Comparison of ENCODE assay signal across 8 cellular contexts in genomic region chr6:144349690-144350132, GRCh38.
A peak's percentile ranks its signal among the peaks of the same experiment; 100 is the strongest.
DNase-seq lines count a peak whose midpoint lies in the region; ATAC-seq and TF ChIP-seq lines count a peak whose summit lies in the region.

No MANE protein-coding gene starts in this region.

- peak overlapping the region; percentile 31; the same call in 1 of the 2 replicates for H3K23ac ChIP-seq in IMR-90 (ENCODE audit: low read depth, low read length)

- peaks cover 19% of the 10 kb centered on the region for H3K9me1 ChIP-seq in IMR-90 (ENCODE audit: insufficient read depth, low read length)

- peaks cover 61% of the 10 kb centered on the region for H3K79me2 ChIP-seq in ACC112 (ENCODE audit: control insufficient read depth, insufficient read depth, low read length, unreplicated experiment)

- WGBS in IMR-90 (ENCODE audit: extremely low coverage in 2 of 2, insufficient read length in 1 of 2), 2 experiments: no CpG with 5 or more reads among the region's 5 CpGs
- 4 to 15% (median 7%) methylated on average over 5 of the region's 5 CpGs for WGBS in adrenal gland, 4 donors

- TF ChIP-seq CTCF in IMR-90 (conservative IDR thresholded peaks at IDR 0.05; ENCODE audit: low read depth, low read length) (no peak), adrenal gland (IDR thresholded peaks at IDR 0.05) (no peak), lower lobe of right lung (IDR thresholded peaks at IDR 0.05) (no peak)

- no peak overlapping the region for H2BK15ac ChIP-seq in IMR-90 (ENCODE audit: low read depth, low read length)

- H2AFZ ChIP-seq in ACC112 (ENCODE audit: low read length, unreplicated experiment) (no peak overlapping the region), IMR-90 (replicated peaks; ENCODE audit: low read length, poor library complexity) (no peak overlapping the region)

- H3K79me1 ChIP-seq in IMR-90 (ENCODE audit: low read depth in 1 of 2, low read length in 2 of 2): peaks cover 48 to 73% of the 10 kb centered on the region in 2 experiments

- dilution Hi-C loops in IMR-90 (cut with HindIII; ENCODE audit: low sequenced_read_pairs, unreplicated experiment): no loop called here

- no peak overlapping the region for H2BK120ac ChIP-seq in IMR-90 (ENCODE audit: low read depth, low read length)

- peaks cover 7% of the 10 kb centered on the region; the same call in 1 of the 2 replicates for H4K20me1 ChIP-seq in IMR-90 (ENCODE audit: insufficient read depth, low read length)

- CTCF ChIA-PET in IMR-90 (lab: Yijun Ruan, JAX): no interaction called here

- no peak overlapping the region for H4K91ac ChIP-seq in IMR-90 (ENCODE audit: insufficient read depth, low read depth, low read length)

- intact Hi-C loops in IMR-90 (cut with micrococcal nuclease) (no loop called here), adrenal gland (cut with DNase I) (no loop called here), lower lobe of right lung (cut with DNase I) (no loop called here)

- no peak overlapping the region for H3K56ac ChIP-seq in IMR-90 (ENCODE audit: extremely low read depth, insufficient read depth, low read length)

- H3K9me3 ChIP-seq in IMR-90 (ENCODE audit: control insufficient read depth, insufficient read depth, low read length) (no peaks in the 10 kb centered on the region), adrenal gland (replicated peaks in 1 of 3) (no peaks in the 10 kb centered on the region), lower lobe of right lung (no peaks in the 10 kb centered on the region)

- H3K27ac ChIP-seq in ACC112 (ENCODE audit: low read depth, low read length) (peak overlapping the region; percentile 73), IMR-90 (ENCODE audit: insufficient read depth, low read length) (no peak overlapping the region), adrenal gland (peak overlapping the region; percentile 33 to 81 (median 70)), lower lobe of right lung (peak overlapping the region; percentile 69)

- no peaks in the 10 kb centered on the region for H3K36me3 ChIP-seq in ACC112 (ENCODE audit: insufficient read depth, low read length)
- H3K36me3 ChIP-seq in IMR-90 (ENCODE audit: control insufficient read depth, insufficient read depth, low read length): no peaks in the 10 kb centered on the region
- H3K36me3 ChIP-seq in adrenal gland (replicated peaks in 1 of 2): no peaks in the 10 kb centered on the region
- H3K36me3 ChIP-seq in lower lobe of right lung: no peaks in the 10 kb centered on the region

- H2AK9ac ChIP-seq in IMR-90 (replicated peaks; ENCODE audit: low read depth, low read length, poor library complexity): peak overlapping the region; percentile 37

- TF ChIP-seq POLR2A in IMR-90 (IDR thresholded peaks at IDR 0.05; ENCODE audit: low read depth, low read length) (no peak), adrenal gland (IDR thresholded peaks at IDR 0.05) (no peak)

- peak overlapping the region; percentile 70 for H3K4me3 ChIP-seq in ACC112 (ENCODE audit: low read depth, low read length)
- no peak overlapping the region for H3K4me3 ChIP-seq in IMR-90 (ENCODE audit: insufficient read depth, low read depth, low read length)
- H3K4me3 ChIP-seq in adrenal gland: peak overlapping the region in 1 of 4 donors; percentile 13
- no peak overlapping the region for H3K4me3 ChIP-seq in lower lobe of right lung

- no peak overlapping the region for H3K4ac ChIP-seq in IMR-90 (ENCODE audit: low read depth, low read length)

- in situ Hi-C loops in IMR-90 (cut with MboI; ENCODE audit: low sequenced_read_pairs): no loop called here

- peak; percentile 36 for ATAC-seq in GM19452 (IDR thresholded peaks at IDR 0.05; ENCODE audit: unreplicated experiment)
- ATAC-seq in IMR-90 (ENCODE audit: low read depth): no peak
- peak; percentile 46 to 50 for ATAC-seq in lower lobe of right lung

- POLR2A ChIA-PET in IMR-90 (lab: Charles Lee; ENCODE audit: unreplicated experiment): no interaction called here

- TF ChIP-seq RAD21 in IMR-90 (IDR thresholded peaks at IDR 0.05; ENCODE audit: low read length): no peak

- peak overlapping the region in 1 of 2 experiments; percentile 5; a peak in 1 of 4 replicates for H4K8ac ChIP-seq in IMR-90 (ENCODE audit: low read depth in 2 of 2, low read length in 2 of 2)

- 0 out of 2 replicates have a peak overlapping the region, but pooled peaks have one; percentile 6 for H2BK20ac ChIP-seq in IMR-90 (ENCODE audit: low read depth, low read length)

- H2AK5ac ChIP-seq in IMR-90 (ENCODE audit: low read depth, low read length): no peak overlapping the region

- H3K14ac ChIP-seq in IMR-90 (replicated peaks; ENCODE audit: low read depth, low read length): peak overlapping the region; percentile 48; the same call in 1 of the 2 replicates

- no TSS peak for BruUV-seq in IMR-90 (replicated peaks; lab: Mats Ljungman, UMichigan)

- H3K4me2 ChIP-seq in IMR-90 (ENCODE audit: low read depth, low read length): peak overlapping the region; percentile 23; the same call in 1 of the 2 replicates

- peaks cover 60% of the 10 kb centered on the region for H3K4me1 ChIP-seq in ACC112 (ENCODE audit: control insufficient read depth, insufficient read depth, low read length, unreplicated experiment)
- H3K4me1 ChIP-seq in IMR-90 (ENCODE audit: control insufficient read depth, insufficient read depth, low read length): peaks cover 10% of the 10 kb centered on the region
- peaks cover 56 to 61% of the 10 kb centered on the region in 2 donors for H3K4me1 ChIP-seq in adrenal gland (replicated peaks in 1 of 2)
- H3K4me1 ChIP-seq in lower lobe of right lung: peaks cover 92% of the 10 kb centered on the region

- H3K9ac ChIP-seq in IMR-90 (ENCODE audit: low read depth, low read length): no peak overlapping the region

- DNase-seq in IMR-90 (peak; percentile 53), adrenal gland (peak in 5 of 7 donors; percentile 27 to 73 (median 51)), lower lobe of right lung (no peak), cerebellar cortex (ENCODE audit: low spot score) (no peak), DMS 273 (lab: John Stamatoyannopoulos, UW; ENCODE audit: unreplicated experiment) (no peak), DMS153 (lab: John Stamatoyannopoulos, UW) (no peak)

- H3K18ac ChIP-seq in IMR-90 (ENCODE audit: low read depth, low read length): no peak overlapping the region

- H2BK5ac ChIP-seq in IMR-90 (ENCODE audit: low read depth, low read length, poor library complexity, severe bottlenecking): no peak overlapping the region

- H3K27me3 ChIP-seq in ACC112 (ENCODE audit: insufficient read depth, low read length) (no peaks in the 10 kb centered on the region), IMR-90 (ENCODE audit: control insufficient read depth, insufficient read depth, low read length) (no peaks in the 10 kb centered on the region), adrenal gland (no peaks in the 10 kb centered on the region), lower lobe of right lung (ENCODE audit: low read depth) (no peaks in the 10 kb centered on the region)

- peak overlapping the region; percentile 5; the same call in 1 of the 2 replicates for H4K5ac ChIP-seq in IMR-90 (ENCODE audit: low read depth, low read length)

TF ChIP-seq in IMR-90, 13 proteins besides CTCF, POLR2A, EP300 and RAD21:
- TF ChIP-seq RFX5 (IDR thresholded peaks at IDR 0.05; ENCODE audit: low read depth, low read length) (no peak), USF2 (IDR thresholded peaks at IDR 0.05; ENCODE audit: low read depth, low read length) (no peak), CEBPB (IDR thresholded peaks at IDR 0.05; ENCODE audit: low read depth, low read length) (no peak), FOS (IDR thresholded peaks at IDR 0.05; ENCODE audit: low read depth, low read length) (peak; percentile 23; the same call in 1 of the 2 replicates)

Comparison
In these comparisons a context has a peak if more than half of its experiments do, and no peak if none do; other contexts are left out.
1. DNase-seq: peak in IMR-90 (single experiment) and adrenal gland (5 of 7); none in lower lobe of right lung (single experiment), cerebellar cortex (single experiment), DMS 273 (single experiment) and DMS153 (single experiment).